In the genomic region with DNA sequence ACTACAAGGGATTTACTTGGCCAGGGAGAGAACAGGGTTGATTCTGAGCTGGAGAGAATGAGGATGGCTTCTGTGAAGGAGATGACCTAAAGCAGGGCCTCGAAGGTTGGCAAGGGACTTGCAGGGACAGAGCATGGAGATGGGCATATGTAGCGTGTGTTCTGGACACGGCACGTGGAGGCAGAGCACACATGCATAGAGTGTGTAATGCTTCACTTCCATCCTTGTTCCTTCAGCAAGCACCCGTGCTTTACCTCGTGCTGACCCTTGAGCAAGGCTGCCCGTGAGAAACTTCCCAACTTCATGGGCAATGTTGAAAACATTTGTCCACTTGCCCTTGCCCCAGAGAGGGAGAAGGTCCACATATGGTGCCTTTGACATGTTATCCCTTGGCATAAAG, we compare ENCODE assay signal across 16 cellular contexts. TPM values are rescaled to one million over a fixed set of nuclear protein-coding genes. Genes with fewer than 3 reads are reported as not detected.
DNase-seq lines count a peak whose midpoint lies in the region; ATAC-seq, FAIRE-seq and TF ChIP-seq lines count a peak whose summit lies in the region.
"Had no signal": no experiment of that assay in that cellular context is flagged by ENCODE, and none has a peak within 500 bp of the region (broad histone marks: within the 10 kb centered on the region; RNA-seq: fewer than 3 reads in every experiment).

No MANE protein-coding gene starts in this region.

- H3K27me3 ChIP-seq in mammary epithelial cell (ENCODE audit: insufficient read depth, low read length) (no peaks in the 10 kb centered on the region), bronchial epithelial cell (ENCODE audit: control insufficient read depth, insufficient read depth, low read length) (no peaks in the 10 kb centered on the region), HepG2 (ENCODE audit: control insufficient read depth in 1 of 2, insufficient read depth in 2 of 2, low read length in 2 of 2) (no peaks in the 10 kb centered on the region), gastrocnemius medialis (no peaks in the 10 kb centered on the region)

- peaks cover 12% of the 10 kb centered on the region for H3K36me3 Mint-ChIP-seq in MCF 10A (ENCODE audit: insufficient read depth, unreplicated experiment)
- H3K36me3 Mint-ChIP-seq: CD8-positive, alpha-beta T cell had no signal

- no peaks in the 10 kb centered on the region for H3K9me3 Mint-ChIP-seq in MCF 10A (ENCODE audit: unreplicated experiment)
- H3K9me3 Mint-ChIP-seq: CD8-positive, alpha-beta T cell had no signal

- 97% methylated on average over 7 of the region's 7 CpGs for WGBS in mammary epithelial cell (ENCODE audit: low coverage, missing lambda C conversion rate)
- 92% methylated on average over 7 of the region's 7 CpGs for WGBS in HepG2 (ENCODE audit: low lambda C conversion rate)

- H3K27ac ChIP-seq in mammary epithelial cell (ENCODE audit: insufficient read depth, low read depth, low read length), result no peak overlapping the region
- H3K27ac ChIP-seq in HepG2 (ENCODE audit: extremely low read length, insufficient read depth, low read length), result peak overlapping the region; percentile 59
- peak overlapping the region; percentile 81 to 93 (median 88) for H3K27ac ChIP-seq in gastrocnemius medialis
- H3K27ac ChIP-seq: 22Rv1, PC-9 had no signal

- no peak for TF ChIP-seq RAD21 in HepG2 (CRISPR knock-in tag; IDR thresholded peaks at IDR 0.05)

- H3K36me3 ChIP-seq in mammary epithelial cell (ENCODE audit: insufficient read depth, low read length) (no peaks in the 10 kb centered on the region), bronchial epithelial cell (ENCODE audit: control insufficient read depth, insufficient read depth, low read length) (no peaks in the 10 kb centered on the region), HepG2 (replicated peaks in 1 of 2; ENCODE audit: control insufficient read depth in 1 of 2, insufficient read depth in 2 of 2, low read length in 2 of 2) (peaks cover 0 to 3% of the 10 kb centered on the region in 2 experiments; a peak in 2 of 5 replicates), gastrocnemius medialis (no peaks in the 10 kb centered on the region)
- H3K36me3 ChIP-seq: HAP-1 had no signal

- BruUV-seq in MCF 10A (replicated peaks; lab: Mats Ljungman, UMichigan), result no TSS peak
- BruUV-seq in mammary epithelial cell (replicated peaks; lab: Mats Ljungman, UMichigan), result no TSS peak
- no TSS peak for BruUV-seq in HepG2 (replicated peaks; lab: Mats Ljungman, UMichigan)

- POLR2A ChIA-PET in MCF 10A (lab: Yijun Ruan, JAX), result interaction anchor here (1.0 to 1.6 kb wide), 4 partner anchors 9 to 37 kb away, joined by 3 to 5 read pairs (median 4); no protein-coding TSS in a partner anchor
- POLR2A ChIA-PET in HepG2 (lab: Yijun Ruan, JAX), result interaction anchor here (1.5 kb wide), 1 partner anchor 33 kb away, joined by 4 read pairs; a partner anchor contains a TSS

- DNase-seq in MCF 10A (ENCODE audit: unreplicated experiment) (no peak), mammary epithelial cell (no peak), bronchial epithelial cell (ENCODE audit: low read depth) (no peak), HepG2 (ENCODE audit: low spot score) (no peak), gastrocnemius medialis (no peak), CD1c-positive myeloid dendritic cell (ENCODE audit: extremely low spot score) (no peak), SIG-M5 (lab: John Stamatoyannopoulos, UW) (no peak), iPS-NIHi11 (ENCODE audit: low spot score) (no peak)
- DNase-seq: CD8-positive, alpha-beta T cell; NCI-H1417 treated with DMSO at 0.1 percent for 48 hours; NCI-H2029; NCI-H2171 treated with DMSO at 0.1 percent for 48 hours; NCI-H446 treated with DMSO at 0.1 percent for 48 hours; PC-9 had no signal

- H3K4me3 ChIP-seq in mammary epithelial cell (replicated peaks in 1 of 3; ENCODE audit: insufficient read depth in 1 of 3, low read depth in 2 of 3, low read length in 3 of 3), result no peak overlapping the region
- no peak overlapping the region for H3K4me3 ChIP-seq in bronchial epithelial cell (ENCODE audit: low read depth, low read length)
- H3K4me3 ChIP-seq in HepG2 (replicated peaks in 1 of 3; ENCODE audit: insufficient read depth in 1 of 3, low read depth in 2 of 3, low read length in 3 of 3), result no peak overlapping the region
- no peak overlapping the region for H3K4me3 ChIP-seq in gastrocnemius medialis
- H3K4me3 ChIP-seq: HAP-1, PC-9 had no signal

- H3K9me3 ChIP-seq in mammary epithelial cell (replicated peaks; ENCODE audit: insufficient read depth, low read length) (no peaks in the 10 kb centered on the region), HepG2 (ENCODE audit: low read length) (no peaks in the 10 kb centered on the region), gastrocnemius medialis (no peaks in the 10 kb centered on the region)
- H3K9me3 ChIP-seq: HAP-1 had no signal

- FAIRE-seq in bronchial epithelial cell (lab: Jason Lieb, UNC) (peak; percentile 55), HepG2 (lab: Jason Lieb, UNC) (no peak)

- H2AFZ ChIP-seq in mammary epithelial cell (ENCODE audit: low read depth, low read length), result no peak overlapping the region
- H2AFZ ChIP-seq in HepG2 (ENCODE audit: low read length), result no peak overlapping the region
- H2AFZ ChIP-seq: PC-9 had no signal

- no peaks in the 10 kb centered on the region for H3K27me3 Mint-ChIP-seq in MCF 10A (ENCODE audit: insufficient read depth, unreplicated experiment)

- no peak for TF ChIP-seq POLR2A in HepG2 (IDR thresholded peaks at IDR 0.05; ENCODE audit: insufficient read depth in 1 of 2, low read depth in 2 of 2, low read length in 2 of 2)
- TF ChIP-seq POLR2A in gastrocnemius medialis (IDR thresholded peaks at IDR 0.05), result no peak

- intact Hi-C loops in MCF 10A (cut with micrococcal nuclease) (no loop called here), mammary epithelial cell (cut with micrococcal nuclease) (no loop called here), HepG2 (cut with micrococcal nuclease; ENCODE audit: unreplicated experiment) (no loop called here), gastrocnemius medialis (cut with DNase I; ENCODE audit: low total_unique reads) (no loop called here)

- CTCF ChIA-PET in MCF 10A (lab: Yijun Ruan, JAX), result interaction anchor here (1.2 kb wide), 1 partner anchor 26 kb away, joined by 3 read pairs; no protein-coding TSS in a partner anchor
- CTCF ChIA-PET in mammary epithelial cell (lab: Charles Lee; ENCODE audit: low non-redundant PET), result no interaction called here
- CTCF ChIA-PET in HepG2 (lab: Yijun Ruan, JAX; ENCODE audit: low intra/inter-chr PET ratio, low total read pairs), result no interaction called here

- TF ChIP-seq CTCF in MCF 10A (IDR thresholded peaks at IDR 0.05; ENCODE audit: unreplicated experiment) (no peak), mammary epithelial cell (conservative IDR thresholded peaks at IDR 0.05 in 1 of 2, IDR thresholded peaks at IDR 0.05 in 1 of 2; ENCODE audit: extremely low read depth in 1 of 2, insufficient read depth in 1 of 2, low read depth in 1 of 2, low read length in 2 of 2) (no peak), bronchial epithelial cell (IDR thresholded peaks at IDR 0.05; ENCODE audit: insufficient read depth, low read length, severe bottlenecking) (no peak), HepG2 (CRISPR knock-in tag; IDR thresholded peaks at IDR 0.05) (no peak), gastrocnemius medialis (IDR thresholded peaks at IDR 0.05 in 4 of 5, conservative IDR thresholded peaks at IDR 0.05 in 1 of 5) (no peak)

- H3K9ac ChIP-seq in mammary epithelial cell (ENCODE audit: insufficient read depth, low read length) (no peak overlapping the region), HepG2 (ENCODE audit: insufficient read depth, low read depth, low read length) (no peak overlapping the region)

- H4K20me1 ChIP-seq in mammary epithelial cell (ENCODE audit: insufficient read depth, low read length) (no peaks in the 10 kb centered on the region), HepG2 (ENCODE audit: insufficient read depth, low read length) (peaks cover 9% of the 10 kb centered on the region; the same call in 1 of the 2 replicates)

- peaks cover 48% of the 10 kb centered on the region for H3K4me1 Mint-ChIP-seq in MCF 10A (ENCODE audit: insufficient read depth, unreplicated experiment)

- TF ChIP-seq EP300 in HepG2 (IDR thresholded peaks at IDR 0.05; ENCODE audit: low read depth in 2 of 2, low read length in 2 of 2) (no peak), HepG2 (CRISPR knock-in tag; IDR thresholded peaks at IDR 0.05; ENCODE audit: borderline replicate concordance) (no peak)

- H3K4me2 ChIP-seq in mammary epithelial cell (ENCODE audit: insufficient read depth, low read depth, low read length) (no peak overlapping the region), HepG2 (ENCODE audit: low read depth, low read length) (no peak overlapping the region)
- H3K4me2 ChIP-seq: PC-9 had no signal

- ATAC-seq in HepG2, result peak; percentile 18; the same call in 2 of the 3 replicates
- peak; percentile 26 to 56 for ATAC-seq in gastrocnemius medialis
- ATAC-seq: CD8-positive, alpha-beta T cell had no signal

- dilution Hi-C loops in mammary epithelial cell (cut with HindIII; ENCODE audit: low sequenced_read_pairs), result no loop called here

- in situ Hi-C loops in mammary epithelial cell (cut with MboI; ENCODE audit: low sequenced_read_pairs in 2 of 2) (no loop called here), HepG2 (cut with HindIII; ENCODE audit: extremely low pct_ligation_motif_present, low pct_unique_long_range_greater_than_20kb) (no loop called here), gastrocnemius medialis (cut with MboI; ENCODE audit: low sequenced_read_pairs in 4 of 4) (no loop called here)

- H3K4me1 ChIP-seq in mammary epithelial cell (ENCODE audit: insufficient read depth, low read length), result no peaks in the 10 kb centered on the region
- H3K4me1 ChIP-seq in HepG2 (ENCODE audit: insufficient read depth, low read length), result peaks cover 88% of the 10 kb centered on the region
- H3K4me1 ChIP-seq in gastrocnemius medialis, result peaks cover 67 to 71% of the 10 kb centered on the region in 2 donors

- H3K4me3 Mint-ChIP-seq in MCF 10A (ENCODE audit: unreplicated experiment), result no peak overlapping the region
- H3K4me3 Mint-ChIP-seq: CD8-positive, alpha-beta T cell had no signal

- H3K27ac Mint-ChIP-seq in MCF 10A (ENCODE audit: low read depth, unreplicated experiment), result peak overlapping the region; percentile 6
- H3K27ac Mint-ChIP-seq: CD8-positive, alpha-beta T cell had no signal

- H3K79me2 ChIP-seq in mammary epithelial cell (ENCODE audit: insufficient read depth, low read length) (peaks cover 25% of the 10 kb centered on the region), HepG2 (ENCODE audit: insufficient read depth, low read length) (peaks cover 98% of the 10 kb centered on the region)

RNA-seq across cellular contexts. Expression of a gene that starts 33.1 kb away (rescaled TPM):
- total RNA-seq in MCF 10A (2022) (47.4 and 54.8 TPM in 2 replicates), mammary epithelial cell (10 to 100 TPM in 1 of 2 donors, 1 to 10 TPM in 1; 8.7 to 33.2 TPM), bronchial epithelial cell (7.4 and 11.3 TPM in 2 replicates), HepG2 (2016; rRNA removed; fragmentation: Illumina TruSeq; extraction: Trizol) (14.8 and 28.5 TPM in 2 replicates), gastrocnemius medialis (10 to 100 TPM; 12.9 to 27.0 (median 26.6) TPM)
- polyA plus RNA-seq in mammary epithelial cell (27.8 TPM), HepG2 (2011; rRNA removed) (14.1 and 14.7 TPM in 2 replicates)
- polyA minus RNA-seq in mammary epithelial cell, result 49.5 TPM
- total RNA-seq in HepG2 (2016; cell fraction: cytosol; rRNA removed; fragmentation: Illumina TruSeq; extraction: Trizol; ENCODE audit: low read depth), result 8.1 and 8.4 TPM in 2 replicates
- total RNA-seq in HepG2 (2016; cell fraction: insoluble cytoplasmic fraction; rRNA removed; fragmentation: Illumina TruSeq; extraction: Trizol), result 11.5 and 25.9 TPM in 2 replicates
- total RNA-seq in HepG2 (2016; cell fraction: membrane; rRNA removed; fragmentation: Illumina TruSeq; extraction: Trizol), result 7.4 and 7.5 TPM in 2 replicates
- 110 and 115 TPM in 2 replicates for total RNA-seq in HepG2 (2016; cell fraction: nucleus; rRNA removed; fragmentation: Illumina TruSeq; extraction: Trizol)
- 11.0 and 12.6 TPM in 2 replicates for polyA plus RNA-seq in HepG2 (2011; cell fraction: cytosol; rRNA removed)
- 20.1 and 25.7 TPM in 2 replicates for polyA plus RNA-seq in HepG2 (2011; cell fraction: nucleus; rRNA removed)
- 4.5 and 5.7 TPM in 2 replicates for polyA plus RNA-seq in HepG2 (2012)
- polyA plus RNA-seq in HepG2 (2016; cell fraction: cytosol; fragmentation: Illumina TruSeq; extraction: Trizol; ENCODE audit: low read depth), result 0.64 and 0.71 TPM in 2 replicates
- polyA plus RNA-seq in HepG2 (2016; cell fraction: insoluble cytoplasmic fraction; fragmentation: Illumina TruSeq; extraction: Trizol; ENCODE audit: low read depth), result 11.5 and 13.5 TPM in 2 replicates
- 3.0 and 3.1 TPM in 2 replicates for polyA plus RNA-seq in HepG2 (2016; cell fraction: membrane; fragmentation: Illumina TruSeq; extraction: Trizol; ENCODE audit: low read depth)
- polyA plus RNA-seq in HepG2 (2016; cell fraction: nucleus; fragmentation: Illumina TruSeq; extraction: Trizol; ENCODE audit: insufficient read depth, low read depth), result 15.9 and 21.9 TPM in 2 replicates
- 62.5 and 117 TPM in 2 replicates for polyA minus RNA-seq in HepG2 (2011; rRNA and poly(A)+ RNA removed; ENCODE audit: low replicate concordance)
- polyA minus RNA-seq in HepG2 (2011; cell fraction: cytosol; rRNA and poly(A)+ RNA removed), result 18.3 and 19.2 TPM in 2 replicates
- polyA minus RNA-seq in HepG2 (2011; cell fraction: nucleus; rRNA and poly(A)+ RNA removed), result 167 and 202 TPM in 2 replicates
